In the genomic region with DNA sequence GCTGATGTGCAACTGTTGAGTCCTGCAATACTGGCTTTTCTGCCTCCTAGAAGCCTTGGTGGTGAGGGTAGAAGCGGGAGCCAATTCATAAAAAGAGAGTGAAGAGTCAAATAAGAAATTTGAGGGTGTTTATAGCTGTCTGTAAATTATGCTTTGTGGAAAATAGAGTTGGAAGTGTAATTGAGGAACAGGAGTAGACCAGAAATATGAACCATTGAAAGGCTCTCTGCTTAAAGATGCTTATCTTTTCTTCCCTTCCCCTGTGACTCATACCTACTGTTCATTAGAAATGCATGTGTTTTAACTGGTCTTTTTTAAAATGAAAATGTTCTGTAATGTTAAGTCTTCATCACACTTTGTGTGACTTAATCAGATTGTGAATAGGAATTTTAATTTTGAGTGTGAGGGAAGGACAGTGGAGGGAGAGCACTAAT, we compare ENCODE assay signal across 1 cellular context.
TF ChIP-seq lines count a peak whose summit lies in the region.

No MANE protein-coding gene starts in this region.

TF ChIP-seq in endothelial cell of umbilical vein, 7 proteins besides CTCF, POLR2A, EP300 and RAD21 (continued from another document):
- no peak for TF ChIP-seq MAX (IDR thresholded peaks at IDR 0.05; ENCODE audit: insufficient read depth, insufficient read length)
